In genomic region chr18:9958861-9959399, GRCh38 we compare ENCODE assay signal across 36 cellular contexts.
"Had no signal": no experiment of that assay in that cellular context is flagged by ENCODE, and none has a peak within 500 bp of the region (broad histone marks: within the 10 kb centered on the region; RNA-seq: fewer than 3 reads in every experiment).

No MANE protein-coding gene starts in this region.

- H3K9me3 Mint-ChIP-seq: activated B cell treated with CpG ODN at 0.5 μM for 24 hours; activated CD4-positive, alpha-beta memory T cell treated with anti-CD3 and anti-CD28 coated beads for 36 hours; activated T-cell treated with anti-CD3 and anti-CD28 coated beads, Interleukin-2, amount 50 U/mL, for 4 hours; activated T-helper 17 cell treated with anti-CD3 and anti-CD28 coated beads, Interleukin-2, amount 50 U/mL, for 72 hours; brain had no signal

- H3K4me3 Mint-ChIP-seq: activated B cell treated with CpG ODN at 0.5 μM for 24 hours; activated CD4-positive, alpha-beta memory T cell treated with anti-CD3 and anti-CD28 coated beads for 36 hours; activated T-cell treated with anti-CD3 and anti-CD28 coated beads, Interleukin-2, amount 50 U/mL, for 4 hours; activated T-helper 17 cell treated with anti-CD3 and anti-CD28 coated beads, Interleukin-2, amount 50 U/mL, for 72 hours; brain had no signal

- H3K27ac ChIP-seq: adrenal gland, Peyer's patch, SJSA1, VCaP had no signal

- ATAC-seq: activated T-cell treated with anti-CD3 and anti-CD28 coated beads, Interleukin-2, amount 50 U/mL, for 4 hours; activated T-helper 17 cell treated with anti-CD3 and anti-CD28 coated beads, Interleukin-2, amount 50 U/mL, for 72 hours; PC-3 had no signal

- H3K27ac Mint-ChIP-seq: activated B cell treated with CpG ODN at 0.5 μM for 24 hours; activated CD4-positive, alpha-beta memory T cell treated with anti-CD3 and anti-CD28 coated beads for 36 hours; activated T-helper 17 cell treated with anti-CD3 and anti-CD28 coated beads, Interleukin-2, amount 50 U/mL, for 72 hours; brain had no signal

- H3K4me1 ChIP-seq: Peyer's patch had no signal

- H3K4me3 ChIP-seq: adrenal gland, Peyer's patch, SJSA1 had no signal

- DNase-seq: activated B cell treated with CpG ODN at 0.5 μM for 24 hours; activated CD4-positive, alpha-beta memory T cell treated with anti-CD3 and anti-CD28 coated beads for 36 hours; activated CD4-positive, alpha-beta T cell treated with anti-CD3 and anti-CD28 coated beads for 4 hours; activated CD4-positive, alpha-beta T cell treated with anti-CD3 and anti-CD28 coated beads, Interleukin-2, amount 50 U/mL, for 1 hour; activated CD4-positive, CD25-positive, alpha-beta regulatory T cell treated with anti-CD3 and anti-CD28 coated beads, Interleukin-2, amount 50 U/mL, for 72 hours; activated CD8-positive, alpha-beta memory T cell treated with anti-CD3 and anti-CD28 coated beads, Interleukin-2, amount 50 U/mL, for 4 hours; activated effector memory CD4-positive, alpha-beta T cell treated with anti-CD3 and anti-CD28 coated beads, Interleukin-2, amount 50 U/mL, for 16 hours; activated naive CD4-positive, alpha-beta T cell; activated naive CD4-positive, alpha-beta T cell treated with anti-CD3 and anti-CD28 coated beads, Interleukin-2, amount 50 U/mL, for 16 hours; activated T-cell treated with anti-CD3 and anti-CD28 coated beads for 4 hours; activated T-cell treated with anti-CD3 and anti-CD28 coated beads, Interleukin-2, amount 50 U/mL, for 4 hours; adrenal gland; central memory CD4-positive, alpha-beta T cell; KG1; NCI-H1092 treated with DMSO at 0.1 percent for 48 hours; NCI-H1417; NCI-H146; NCI-H187; NCI-H2029 treated with DMSO at 0.1 percent for 48 hours; NCI-H2107; NCI-H2171; NCI-H510A; NCI-H526; NCI-H748 treated with DMSO at 0.1 percent for 48 hours; NK-92 treated with Interleukin-12 subunit alpha and Interleukin-12 subunit beta, amount 100 ng/mL, for 24 hours; PC-3; Peyer's patch; RPMI8226; SHP77 treated with DMSO at 0.1 percent for 48 hours; SK-N-SH; T-helper 2 cell; T-helper 9 cell had no signal

- H3K27me3 ChIP-seq: adrenal gland, Peyer's patch, SJSA1 had no signal

- H3K27me3 Mint-ChIP-seq: activated B cell treated with CpG ODN at 0.5 μM for 24 hours; activated CD4-positive, alpha-beta memory T cell treated with anti-CD3 and anti-CD28 coated beads for 36 hours; activated T-helper 17 cell treated with anti-CD3 and anti-CD28 coated beads, Interleukin-2, amount 50 U/mL, for 72 hours; brain had no signal

- H3K9me3 ChIP-seq: adrenal gland, Peyer's patch, SJSA1, SK-N-SH had no signal
